ENCODE assay signal across 21 cellular contexts in the genomic region with DNA sequence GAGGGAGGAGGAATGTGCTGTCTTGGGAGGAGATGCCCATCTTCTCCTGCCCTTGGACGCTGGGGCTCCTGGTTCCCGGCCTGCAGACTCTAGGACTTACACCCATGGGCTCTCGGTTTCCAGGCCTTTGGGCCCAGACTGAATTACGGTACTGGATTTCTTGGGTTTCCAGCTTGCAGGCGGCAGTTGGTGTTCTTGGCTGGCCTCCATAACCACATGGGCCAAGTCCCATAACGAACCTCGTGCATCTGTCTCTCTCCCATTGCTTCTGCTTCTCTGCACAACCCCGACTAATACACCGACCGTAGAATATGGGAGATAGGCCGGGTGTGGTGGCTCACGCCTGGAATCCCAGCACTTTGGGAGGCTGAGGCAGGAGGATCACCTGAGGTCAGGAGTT.
A peak's percentile ranks its signal among the peaks of the same experiment; 100 is the strongest.
DNase-seq lines count a peak whose midpoint lies in the region; FAIRE-seq and TF ChIP-seq lines count a peak whose summit lies in the region.
"Had no signal": no experiment of that assay in that cellular context is flagged by ENCODE, and none has a peak within 500 bp of the region (broad histone marks: within the 10 kb centered on the region; RNA-seq: fewer than 3 reads in every experiment).

No MANE protein-coding gene starts in this region.

- H3K36me3 Mint-ChIP-seq in brain: peaks cover 20% of the 10 kb centered on the region

- no peak overlapping the region for H3K4me3 ChIP-seq in BLaER1 treated with 17β-estradiol and CSF1 and Interleukin-3, amounts not matched to agents 10 nM and 100 nM
- H3K4me3 ChIP-seq in kidney (ENCODE audit: low read length in 2 of 2): no peak overlapping the region
- H3K4me3 ChIP-seq: GM23248 had no signal

- H3K9me3 ChIP-seq in BLaER1 treated with 17β-estradiol and CSF1 and Interleukin-3, amounts not matched to agents 10 nM and 100 nM (replicated peaks in 1 of 11): peaks cover 13 to 23% (median 17%) of the 10 kb centered on the region in 11 experiments
- peaks cover 4 to 10% of the 10 kb centered on the region in 2 donors for H3K9me3 ChIP-seq in kidney (ENCODE audit: control insufficient read depth in 1 of 2, low read length in 2 of 2)

- H3K9ac ChIP-seq in BLaER1 treated with 17β-estradiol and CSF1 and Interleukin-3, amounts not matched to agents 10 nM and 100 nM: peak overlapping the region in 2 of 11 experiments; percentile 38 to 50; a peak in 2 of 22 replicates
- H3K9ac ChIP-seq in kidney (ENCODE audit: low read length in 2 of 2): no peak overlapping the region
- H3K9ac ChIP-seq: GM23248 had no signal

- H3K4me2 ChIP-seq in BLaER1 treated with 17β-estradiol and CSF1 and Interleukin-3, amounts not matched to agents 10 nM and 100 nM: peak overlapping the region in 9 of 11 experiments; percentile 46 to 83 (median 72); a peak in 18 of 22 replicates

- peaks cover 6 to 62% (median 44%) of the 10 kb centered on the region in 10 experiments; a peak in 17 of 20 replicates for H3K4me1 ChIP-seq in BLaER1 treated with 17β-estradiol and CSF1 and Interleukin-3, amounts not matched to agents 10 nM and 100 nM
- H3K4me1 ChIP-seq in kidney (ENCODE audit: control insufficient read depth in 1 of 2, insufficient read depth in 1 of 2, low read depth in 1 of 2, low read length in 2 of 2): no peaks in the 10 kb centered on the region

- H3K27ac Mint-ChIP-seq in brain: peak overlapping the region in 3 of 5 experiments; percentile 21 to 84 (median 68)

- H3K27me3 Mint-ChIP-seq in brain: no peaks in the 10 kb centered on the region

- H3K36me3 ChIP-seq in BLaER1 treated with 17β-estradiol and CSF1 and Interleukin-3, amounts not matched to agents 10 nM and 100 nM: peaks cover 0 to 15% (median 0%) of the 10 kb centered on the region in 11 experiments; a peak in 7 of 22 replicates
- H3K36me3 ChIP-seq in kidney (ENCODE audit: control insufficient read depth in 1 of 2, insufficient read depth in 2 of 2, low read length in 2 of 2): no peaks in the 10 kb centered on the region

- H3K4me1 Mint-ChIP-seq in brain: peaks cover 73% of the 10 kb centered on the region

- FAIRE-seq in kidney (lab: Jason Lieb, UNC): no peak
- FAIRE-seq: HTR-8/SVneo had no signal

- intact Hi-C loops in posterior cingulate gyrus (cut with DNase I) (no loop called here), cardiac septum (cut with DNase I) (loop anchor here (5.0 kb wide), 1 partner anchor 106 kb away; no protein-coding TSS in a partner anchor), kidney (cut with DNase I) (no loop called here)

- DNase-seq in NCI-H1694 treated with DMSO at 0.1 percent for 48 hours (lab: John Stamatoyannopoulos, UW) (peak; percentile 86), posterior cingulate gyrus (peak in 6 of 10 donors; percentile 15 to 84 (median 45)), NAMALWA (ENCODE audit: low spot score) (no peak), cardiac septum (ENCODE audit: low spot score) (no peak), NCI-H2227 treated with DMSO at 0.1 percent for 48 hours (lab: John Stamatoyannopoulos, UW) (no peak), kidney (no peak)
- DNase-seq: COR-L47, DMS53, GM23248, HCEC 1CT, Kasumi-1, MM.1S, NCI-H1436, NCI-H2081, NCI-H226, NCI-H526 treated with DMSO at 0.1 percent for 48 hours, SHP77 had no signal

- peaks cover 0 to 5% (median 0%) of the 10 kb centered on the region in 11 experiments; a peak in 1 of 22 replicates for H4K20me1 ChIP-seq in BLaER1 treated with 17β-estradiol and CSF1 and Interleukin-3, amounts not matched to agents 10 nM and 100 nM

- H3K9me3 Mint-ChIP-seq in brain: peaks cover 11 to 16% (median 14%) of the 10 kb centered on the region in 5 experiments

- TF ChIP-seq CTCF in brain (conservative IDR thresholded peaks at IDR 0.05) (no peak), kidney (IDR thresholded peaks at IDR 0.05; ENCODE audit: borderline replicate concordance, extremely low read depth, insufficient read depth) (no peak)

- H3K4me3 Mint-ChIP-seq in brain: no peak overlapping the region
- H3K4me3 Mint-ChIP-seq: IgD-negative memory B cell had no signal

- peak overlapping the region in 5 of 11 experiments; percentile 3 to 46 (median 32); a peak in 4 of 22 replicates for H3K27ac ChIP-seq in BLaER1 treated with 17β-estradiol and CSF1 and Interleukin-3, amounts not matched to agents 10 nM and 100 nM
- H3K27ac ChIP-seq in kidney (ENCODE audit: low read depth in 2 of 2, low read length in 2 of 2): no peak overlapping the region
- H3K27ac ChIP-seq: GM23248 had no signal

- H3K27me3 ChIP-seq in BLaER1 treated with 17β-estradiol and CSF1 and Interleukin-3, amounts not matched to agents 10 nM and 100 nM: no peaks in the 10 kb centered on the region

Comparison
In these comparisons a context has a peak if more than half of its experiments do, and no peak if none do; other contexts are left out.
1. DNase-seq: peak in NCI-H1694 treated with DMSO at 0.1 percent for 48 hours (single experiment) and posterior cingulate gyrus (6 of 10); none in NAMALWA (single experiment), cardiac septum (single experiment), NCI-H2227 treated with DMSO at 0.1 percent for 48 hours (single experiment) and kidney (single experiment).